In genomic region chr9:36158122-36158521, GRCh38 we compare ENCODE assay signal across 1 cellular context.
TF ChIP-seq lines count a peak whose summit lies in the region.

No MANE protein-coding gene starts in this region.

TF ChIP-seq in WTC11, 78 proteins besides CTCF, POLR2A, EP300 and RAD21 (continued from another document):
- TF ChIP-seq ATF3 (CRISPR knock-in tag; conservative IDR thresholded peaks at IDR 0.05) (no peak), SMAD3 (CRISPR knock-in tag; IDR thresholded peaks at IDR 0.05; ENCODE audit: borderline replicate concordance) (no peak), GTF2I (CRISPR knock-in tag; conservative IDR thresholded peaks at IDR 0.05) (no peak), SOX15 (CRISPR knock-in tag; IDR thresholded peaks at IDR 0.05) (no peak), JUN (CRISPR knock-in tag; IDR thresholded peaks at IDR 0.05) (no peak), NFYB (CRISPR knock-in tag; conservative IDR thresholded peaks at IDR 0.05; ENCODE audit: low read depth) (no peak)
- TF ChIP-seq, protein P1, sequence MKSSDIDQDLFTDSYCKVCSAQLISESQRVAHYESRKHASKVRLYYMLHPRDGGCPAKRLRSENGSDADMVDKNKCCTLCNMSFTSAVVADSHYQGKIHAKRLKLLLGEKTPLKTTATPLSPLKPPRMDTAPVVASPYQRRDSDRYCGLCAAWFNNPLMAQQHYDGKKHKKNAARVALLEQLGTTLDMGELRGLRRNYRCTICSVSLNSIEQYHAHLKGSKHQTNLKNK (CRISPR knock-in tag; IDR thresholded peaks at IDR 0.05), result no peak
